1 cellular context compared by ENCODE assay signal in the genomic region with DNA sequence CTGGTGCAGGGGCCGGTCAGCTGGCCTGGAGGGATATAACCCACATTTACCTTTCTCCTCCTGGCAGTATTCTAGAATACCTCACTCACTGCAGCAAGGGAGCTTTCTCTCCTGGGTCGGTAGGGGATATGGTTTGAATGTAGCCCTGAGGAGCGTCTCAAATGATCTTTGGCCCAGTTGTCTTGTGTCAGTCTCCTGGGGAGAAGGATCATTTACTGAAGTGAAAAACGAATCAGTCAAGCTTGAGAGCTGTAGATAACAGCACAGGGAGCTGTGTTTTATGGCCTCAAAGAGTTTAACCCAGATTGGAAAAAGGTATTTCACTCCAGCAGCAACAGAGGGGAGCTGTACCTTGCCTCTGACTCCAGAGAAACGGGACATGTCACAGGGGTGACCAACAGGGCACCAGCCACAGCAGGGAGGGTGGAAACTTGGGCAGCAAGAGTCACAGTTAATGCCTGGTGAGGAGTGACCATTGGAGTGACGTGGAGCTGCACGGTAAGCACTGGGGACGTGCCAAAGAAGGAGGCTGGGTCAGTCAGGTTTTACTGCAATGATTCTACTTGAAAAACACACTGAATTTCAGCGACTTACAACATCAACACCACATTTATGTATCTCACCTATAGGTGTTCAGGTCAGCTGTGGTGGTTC.
TF ChIP-seq lines count a peak whose summit lies in the region.

No MANE protein-coding gene starts in this region.

TF ChIP-seq in HepG2, 621 proteins besides CTCF, POLR2A, EP300 and RAD21:
- TF ChIP-seq, protein P1, sequence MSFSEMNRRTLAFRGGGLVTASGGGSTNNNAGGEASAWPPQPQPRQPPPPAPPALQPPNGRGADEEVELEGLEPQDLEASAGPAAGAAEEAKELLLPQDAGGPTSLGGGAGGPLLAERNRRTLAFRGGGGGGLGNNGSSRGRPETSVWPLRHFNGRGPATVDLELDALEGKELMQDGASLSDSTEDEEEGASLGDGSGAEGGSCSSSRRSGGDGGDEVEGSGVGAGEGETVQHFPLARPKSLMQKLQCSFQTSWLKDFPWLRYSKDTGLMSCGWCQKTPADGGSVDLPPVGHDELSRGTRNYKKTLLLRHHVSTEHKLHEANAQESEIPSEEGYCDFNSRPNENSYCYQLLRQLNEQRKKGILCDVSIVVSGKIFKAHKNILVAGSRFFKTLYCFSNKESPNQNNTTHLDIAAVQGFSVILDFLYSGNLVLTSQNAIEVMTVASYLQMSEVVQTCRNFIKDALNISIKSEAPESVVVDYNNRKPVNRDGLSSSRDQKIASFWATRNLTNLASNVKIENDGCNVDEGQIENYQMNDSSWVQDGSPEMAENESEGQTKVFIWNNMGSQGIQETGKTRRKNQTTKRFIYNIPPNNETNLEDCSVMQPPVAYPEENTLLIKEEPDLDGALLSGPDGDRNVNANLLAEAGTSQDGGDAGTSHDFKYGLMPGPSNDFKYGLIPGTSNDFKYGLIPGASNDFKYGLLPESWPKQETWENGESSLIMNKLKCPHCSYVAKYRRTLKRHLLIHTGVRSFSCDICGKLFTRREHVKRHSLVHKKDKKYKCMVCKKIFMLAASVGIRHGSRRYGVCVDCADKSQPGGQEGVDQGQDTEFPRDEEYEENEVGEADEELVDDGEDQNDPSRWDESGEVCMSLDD (CRISPR knock-in tag; IDR thresholded peaks at IDR 0.05; ENCODE audit: borderline replicate concordance): no peak
- TF ChIP-seq ZNF563 (CRISPR knock-in tag; IDR thresholded peaks at IDR 0.05) (no peak), HES4 (CRISPR knock-in tag; IDR thresholded peaks at IDR 0.05; ENCODE audit: borderline replicate concordance) (no peak), SMAD3 (CRISPR knock-in tag; IDR thresholded peaks at IDR 0.05) (no peak), HOXA9 (CRISPR knock-in tag; IDR thresholded peaks at IDR 0.05; ENCODE audit: borderline replicate concordance) (no peak), SMYD3 (CRISPR knock-in tag; IDR thresholded peaks at IDR 0.05) (no peak), HMG20B (CRISPR knock-in tag; conservative IDR thresholded peaks at IDR 0.05) (no peak), DPF2 (CRISPR knock-in tag; IDR thresholded peaks at IDR 0.05; ENCODE audit: borderline replicate concordance, low read depth) (no peak)
- TF ChIP-seq, protein P2, sequence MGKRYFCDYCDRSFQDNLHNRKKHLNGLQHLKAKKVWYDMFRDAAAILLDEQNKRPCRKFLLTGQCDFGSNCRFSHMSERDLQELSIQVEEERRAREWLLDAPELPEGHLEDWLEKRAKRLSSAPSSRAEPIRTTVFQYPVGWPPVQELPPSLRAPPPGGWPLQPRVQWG (CRISPR knock-in tag; IDR thresholded peaks at IDR 0.05; ENCODE audit: borderline replicate concordance, low read depth): no peak
- TF ChIP-seq, protein P3, sequence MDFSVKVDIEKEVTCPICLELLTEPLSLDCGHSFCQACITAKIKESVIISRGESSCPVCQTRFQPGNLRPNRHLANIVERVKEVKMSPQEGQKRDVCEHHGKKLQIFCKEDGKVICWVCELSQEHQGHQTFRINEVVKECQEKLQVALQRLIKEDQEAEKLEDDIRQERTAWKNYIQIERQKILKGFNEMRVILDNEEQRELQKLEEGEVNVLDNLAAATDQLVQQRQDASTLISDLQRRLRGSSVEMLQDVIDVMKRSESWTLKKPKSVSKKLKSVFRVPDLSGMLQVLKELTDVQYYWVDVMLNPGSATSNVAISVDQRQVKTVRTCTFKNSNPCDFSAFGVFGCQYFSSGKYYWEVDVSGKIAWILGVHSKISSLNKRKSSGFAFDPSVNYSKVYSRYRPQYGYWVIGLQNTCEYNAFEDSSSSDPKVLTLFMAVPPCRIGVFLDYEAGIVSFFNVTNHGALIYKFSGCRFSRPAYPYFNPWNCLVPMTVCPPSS (IDR thresholded peaks at IDR 0.05): no peak
- TF ChIP-seq, protein P4, sequence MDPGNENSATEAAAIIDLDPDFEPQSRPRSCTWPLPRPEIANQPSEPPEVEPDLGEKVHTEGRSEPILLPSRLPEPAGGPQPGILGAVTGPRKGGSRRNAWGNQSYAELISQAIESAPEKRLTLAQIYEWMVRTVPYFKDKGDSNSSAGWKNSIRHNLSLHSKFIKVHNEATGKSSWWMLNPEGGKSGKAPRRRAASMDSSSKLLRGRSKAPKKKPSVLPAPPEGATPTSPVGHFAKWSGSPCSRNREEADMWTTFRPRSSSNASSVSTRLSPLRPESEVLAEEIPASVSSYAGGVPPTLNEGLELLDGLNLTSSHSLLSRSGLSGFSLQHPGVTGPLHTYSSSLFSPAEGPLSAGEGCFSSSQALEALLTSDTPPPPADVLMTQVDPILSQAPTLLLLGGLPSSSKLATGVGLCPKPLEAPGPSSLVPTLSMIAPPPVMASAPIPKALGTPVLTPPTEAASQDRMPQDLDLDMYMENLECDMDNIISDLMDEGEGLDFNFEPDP (CRISPR knock-in tag; conservative IDR thresholded peaks at IDR 0.05): no peak
- TF ChIP-seq, protein P5, sequence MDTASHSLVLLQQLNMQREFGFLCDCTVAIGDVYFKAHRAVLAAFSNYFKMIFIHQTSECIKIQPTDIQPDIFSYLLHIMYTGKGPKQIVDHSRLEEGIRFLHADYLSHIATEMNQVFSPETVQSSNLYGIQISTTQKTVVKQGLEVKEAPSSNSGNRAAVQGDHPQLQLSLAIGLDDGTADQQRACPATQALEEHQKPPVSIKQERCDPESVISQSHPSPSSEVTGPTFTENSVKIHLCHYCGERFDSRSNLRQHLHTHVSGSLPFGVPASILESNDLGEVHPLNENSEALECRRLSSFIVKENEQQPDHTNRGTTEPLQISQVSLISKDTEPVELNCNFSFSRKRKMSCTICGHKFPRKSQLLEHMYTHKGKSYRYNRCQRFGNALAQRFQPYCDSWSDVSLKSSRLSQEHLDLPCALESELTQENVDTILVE (CRISPR knock-in tag; IDR thresholded peaks at IDR 0.05): no peak
